1 cellular context compared by ENCODE assay signal in the genomic region with DNA sequence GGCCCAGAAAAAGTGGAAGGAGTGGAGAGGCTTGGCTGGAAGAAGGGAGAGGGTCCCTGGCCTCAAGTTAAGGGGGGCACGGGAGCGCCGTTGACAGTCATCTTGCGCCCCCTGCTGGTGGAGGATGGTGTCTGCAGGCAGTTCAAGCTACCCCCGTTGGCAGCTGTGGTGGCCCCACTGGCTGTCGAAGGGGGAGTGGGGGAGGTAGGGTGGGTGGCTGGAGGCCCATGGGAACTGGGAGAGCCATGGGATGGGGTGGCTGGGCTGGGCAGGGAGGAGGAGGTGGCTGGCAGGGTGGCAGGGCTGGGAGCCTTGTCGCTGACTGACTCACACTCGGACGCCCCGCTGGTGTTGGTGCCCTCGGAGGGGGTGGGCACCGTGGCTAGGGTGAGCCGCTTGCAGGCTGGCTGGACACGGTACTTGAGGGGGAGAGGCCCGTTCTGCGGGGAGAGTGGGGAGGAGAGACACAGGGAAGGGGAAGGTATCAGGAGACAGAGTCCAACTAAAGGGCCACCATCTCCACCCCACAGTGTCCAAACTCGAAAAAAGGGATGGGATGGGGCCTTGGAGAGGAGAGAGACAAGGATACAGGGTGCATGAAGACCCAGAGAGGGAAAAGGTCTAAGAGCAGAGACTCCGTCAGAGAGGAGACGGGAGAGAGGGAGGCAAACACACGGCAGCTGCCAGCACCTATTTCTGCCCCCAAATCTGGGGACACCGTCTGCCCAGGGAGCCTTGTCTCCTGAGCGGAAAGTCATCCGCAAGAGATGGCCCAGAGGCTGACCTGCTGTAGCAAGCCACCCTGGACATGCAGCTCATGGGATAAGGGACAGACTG.
TF ChIP-seq lines count a peak whose summit lies in the region.

No MANE protein-coding gene starts in this region.

TF ChIP-seq in HepG2, 621 proteins besides CTCF, POLR2A, EP300 and RAD21 (continued from another document and continues in another):
- TF ChIP-seq, protein P1, sequence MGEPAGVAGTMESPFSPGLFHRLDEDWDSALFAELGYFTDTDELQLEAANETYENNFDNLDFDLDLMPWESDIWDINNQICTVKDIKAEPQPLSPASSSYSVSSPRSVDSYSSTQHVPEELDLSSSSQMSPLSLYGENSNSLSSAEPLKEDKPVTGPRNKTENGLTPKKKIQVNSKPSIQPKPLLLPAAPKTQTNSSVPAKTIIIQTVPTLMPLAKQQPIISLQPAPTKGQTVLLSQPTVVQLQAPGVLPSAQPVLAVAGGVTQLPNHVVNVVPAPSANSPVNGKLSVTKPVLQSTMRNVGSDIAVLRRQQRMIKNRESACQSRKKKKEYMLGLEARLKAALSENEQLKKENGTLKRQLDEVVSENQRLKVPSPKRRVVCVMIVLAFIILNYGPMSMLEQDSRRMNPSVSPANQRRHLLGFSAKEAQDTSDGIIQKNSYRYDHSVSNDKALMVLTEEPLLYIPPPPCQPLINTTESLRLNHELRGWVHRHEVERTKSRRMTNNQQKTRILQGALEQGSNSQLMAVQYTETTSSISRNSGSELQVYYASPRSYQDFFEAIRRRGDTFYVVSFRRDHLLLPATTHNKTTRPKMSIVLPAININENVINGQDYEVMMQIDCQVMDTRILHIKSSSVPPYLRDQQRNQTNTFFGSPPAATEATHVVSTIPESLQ (CRISPR knock-in tag; conservative IDR thresholded peaks at IDR 0.05) = no peak
- no peak for TF ChIP-seq ZNF572 (CRISPR knock-in tag; IDR thresholded peaks at IDR 0.05)
- TF ChIP-seq, protein P2, sequence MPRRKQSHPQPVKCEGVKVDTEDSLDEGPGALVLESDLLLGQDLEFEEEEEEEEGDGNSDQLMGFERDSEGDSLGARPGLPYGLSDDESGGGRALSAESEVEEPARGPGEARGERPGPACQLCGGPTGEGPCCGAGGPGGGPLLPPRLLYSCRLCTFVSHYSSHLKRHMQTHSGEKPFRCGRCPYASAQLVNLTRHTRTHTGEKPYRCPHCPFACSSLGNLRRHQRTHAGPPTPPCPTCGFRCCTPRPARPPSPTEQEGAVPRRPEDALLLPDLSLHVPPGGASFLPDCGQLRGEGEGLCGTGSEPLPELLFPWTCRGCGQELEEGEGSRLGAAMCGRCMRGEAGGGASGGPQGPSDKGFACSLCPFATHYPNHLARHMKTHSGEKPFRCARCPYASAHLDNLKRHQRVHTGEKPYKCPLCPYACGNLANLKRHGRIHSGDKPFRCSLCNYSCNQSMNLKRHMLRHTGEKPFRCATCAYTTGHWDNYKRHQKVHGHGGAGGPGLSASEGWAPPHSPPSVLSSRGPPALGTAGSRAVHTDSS (CRISPR knock-in tag; conservative IDR thresholded peaks at IDR 0.05) = no peak
- TF ChIP-seq HNRNPK (IDR thresholded peaks at IDR 0.05; ENCODE audit: low read depth, low read length, poor library complexity, severe bottlenecking) = peak; percentile 54
- TF ChIP-seq, protein P3, sequence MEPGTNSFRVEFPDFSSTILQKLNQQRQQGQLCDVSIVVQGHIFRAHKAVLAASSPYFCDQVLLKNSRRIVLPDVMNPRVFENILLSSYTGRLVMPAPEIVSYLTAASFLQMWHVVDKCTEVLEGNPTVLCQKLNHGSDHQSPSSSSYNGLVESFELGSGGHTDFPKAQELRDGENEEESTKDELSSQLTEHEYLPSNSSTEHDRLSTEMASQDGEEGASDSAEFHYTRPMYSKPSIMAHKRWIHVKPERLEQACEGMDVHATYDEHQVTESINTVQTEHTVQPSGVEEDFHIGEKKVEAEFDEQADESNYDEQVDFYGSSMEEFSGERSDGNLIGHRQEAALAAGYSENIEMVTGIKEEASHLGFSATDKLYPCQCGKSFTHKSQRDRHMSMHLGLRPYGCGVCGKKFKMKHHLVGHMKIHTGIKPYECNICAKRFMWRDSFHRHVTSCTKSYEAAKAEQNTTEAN (CRISPR knock-in tag; conservative IDR thresholded peaks at IDR 0.05) = no peak
- no peak for TF ChIP-seq FOXA1 (IDR thresholded peaks at IDR 0.05)
- TF ChIP-seq FOXA1 (CRISPR knock-in tag; IDR thresholded peaks at IDR 0.05) = peak; percentile 59
- no peak for TF ChIP-seq ZNF383 (CRISPR knock-in tag; IDR thresholded peaks at IDR 0.05; ENCODE audit: borderline replicate concordance)
- TF ChIP-seq AGO2 (optimal IDR thresholded peaks at IDR 0.05; ENCODE audit: low read depth, low read length) = peak; percentile 96
- TF ChIP-seq KLF16 (CRISPR knock-in tag; IDR thresholded peaks at IDR 0.05) = no peak
- TF ChIP-seq, protein P4, sequence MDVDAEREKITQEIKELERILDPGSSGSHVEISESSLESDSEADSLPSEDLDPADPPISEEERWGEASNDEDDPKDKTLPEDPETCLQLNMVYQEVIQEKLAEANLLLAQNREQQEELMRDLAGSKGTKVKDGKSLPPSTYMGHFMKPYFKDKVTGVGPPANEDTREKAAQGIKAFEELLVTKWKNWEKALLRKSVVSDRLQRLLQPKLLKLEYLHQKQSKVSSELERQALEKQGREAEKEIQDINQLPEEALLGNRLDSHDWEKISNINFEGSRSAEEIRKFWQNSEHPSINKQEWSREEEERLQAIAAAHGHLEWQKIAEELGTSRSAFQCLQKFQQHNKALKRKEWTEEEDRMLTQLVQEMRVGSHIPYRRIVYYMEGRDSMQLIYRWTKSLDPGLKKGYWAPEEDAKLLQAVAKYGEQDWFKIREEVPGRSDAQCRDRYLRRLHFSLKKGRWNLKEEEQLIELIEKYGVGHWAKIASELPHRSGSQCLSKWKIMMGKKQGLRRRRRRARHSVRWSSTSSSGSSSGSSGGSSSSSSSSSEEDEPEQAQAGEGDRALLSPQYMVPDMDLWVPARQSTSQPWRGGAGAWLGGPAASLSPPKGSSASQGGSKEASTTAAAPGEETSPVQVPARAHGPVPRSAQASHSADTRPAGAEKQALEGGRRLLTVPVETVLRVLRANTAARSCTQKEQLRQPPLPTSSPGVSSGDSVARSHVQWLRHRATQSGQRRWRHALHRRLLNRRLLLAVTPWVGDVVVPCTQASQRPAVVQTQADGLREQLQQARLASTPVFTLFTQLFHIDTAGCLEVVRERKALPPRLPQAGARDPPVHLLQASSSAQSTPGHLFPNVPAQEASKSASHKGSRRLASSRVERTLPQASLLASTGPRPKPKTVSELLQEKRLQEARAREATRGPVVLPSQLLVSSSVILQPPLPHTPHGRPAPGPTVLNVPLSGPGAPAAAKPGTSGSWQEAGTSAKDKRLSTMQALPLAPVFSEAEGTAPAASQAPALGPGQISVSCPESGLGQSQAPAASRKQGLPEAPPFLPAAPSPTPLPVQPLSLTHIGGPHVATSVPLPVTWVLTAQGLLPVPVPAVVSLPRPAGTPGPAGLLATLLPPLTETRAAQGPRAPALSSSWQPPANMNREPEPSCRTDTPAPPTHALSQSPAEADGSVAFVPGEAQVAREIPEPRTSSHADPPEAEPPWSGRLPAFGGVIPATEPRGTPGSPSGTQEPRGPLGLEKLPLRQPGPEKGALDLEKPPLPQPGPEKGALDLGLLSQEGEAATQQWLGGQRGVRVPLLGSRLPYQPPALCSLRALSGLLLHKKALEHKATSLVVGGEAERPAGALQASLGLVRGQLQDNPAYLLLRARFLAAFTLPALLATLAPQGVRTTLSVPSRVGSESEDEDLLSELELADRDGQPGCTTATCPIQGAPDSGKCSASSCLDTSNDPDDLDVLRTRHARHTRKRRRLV (CRISPR knock-in tag; IDR thresholded peaks at IDR 0.05) = no peak
- 0 out of 2 replicates have a peak, but pooled peaks have one; percentile 23 for TF ChIP-seq ZNF563 (CRISPR knock-in tag; IDR thresholded peaks at IDR 0.05)
- peak; percentile 41; the same call in 1 of the 2 replicates for TF ChIP-seq ZNF160 (CRISPR knock-in tag; IDR thresholded peaks at IDR 0.05)
- no peak for TF ChIP-seq MXD4 (CRISPR knock-in tag; IDR thresholded peaks at IDR 0.05)
- TF ChIP-seq, protein P5, sequence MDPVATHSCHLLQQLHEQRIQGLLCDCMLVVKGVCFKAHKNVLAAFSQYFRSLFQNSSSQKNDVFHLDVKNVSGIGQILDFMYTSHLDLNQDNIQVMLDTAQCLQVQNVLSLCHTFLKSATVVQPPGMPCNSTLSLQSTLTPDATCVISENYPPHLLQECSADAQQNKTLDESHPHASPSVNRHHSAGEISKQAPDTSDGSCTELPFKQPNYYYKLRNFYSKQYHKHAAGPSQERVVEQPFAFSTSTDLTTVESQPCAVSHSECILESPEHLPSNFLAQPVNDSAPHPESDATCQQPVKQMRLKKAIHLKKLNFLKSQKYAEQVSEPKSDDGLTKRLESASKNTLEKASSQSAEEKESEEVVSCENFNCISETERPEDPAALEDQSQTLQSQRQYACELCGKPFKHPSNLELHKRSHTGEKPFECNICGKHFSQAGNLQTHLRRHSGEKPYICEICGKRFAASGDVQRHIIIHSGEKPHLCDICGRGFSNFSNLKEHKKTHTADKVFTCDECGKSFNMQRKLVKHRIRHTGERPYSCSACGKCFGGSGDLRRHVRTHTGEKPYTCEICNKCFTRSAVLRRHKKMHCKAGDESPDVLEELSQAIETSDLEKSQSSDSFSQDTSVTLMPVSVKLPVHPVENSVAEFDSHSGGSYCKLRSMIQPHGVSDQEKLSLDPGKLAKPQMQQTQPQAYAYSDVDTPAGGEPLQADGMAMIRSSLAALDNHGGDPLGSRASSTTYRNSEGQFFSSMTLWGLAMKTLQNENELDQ (CRISPR knock-in tag; IDR thresholded peaks at IDR 0.05; ENCODE audit: borderline replicate concordance) = no peak
- TF ChIP-seq HIVEP1 (CRISPR knock-in tag; IDR thresholded peaks at IDR 0.05) = peak; percentile 77
- no peak for TF ChIP-seq FLYWCH1 (CRISPR knock-in tag; IDR thresholded peaks at IDR 0.05)
- TF ChIP-seq PCBP2 (optimal IDR thresholded peaks at IDR 0.05; ENCODE audit: low read depth, low read length, poor library complexity, severe bottlenecking) = peak; percentile 71
- TF ChIP-seq, protein P6, sequence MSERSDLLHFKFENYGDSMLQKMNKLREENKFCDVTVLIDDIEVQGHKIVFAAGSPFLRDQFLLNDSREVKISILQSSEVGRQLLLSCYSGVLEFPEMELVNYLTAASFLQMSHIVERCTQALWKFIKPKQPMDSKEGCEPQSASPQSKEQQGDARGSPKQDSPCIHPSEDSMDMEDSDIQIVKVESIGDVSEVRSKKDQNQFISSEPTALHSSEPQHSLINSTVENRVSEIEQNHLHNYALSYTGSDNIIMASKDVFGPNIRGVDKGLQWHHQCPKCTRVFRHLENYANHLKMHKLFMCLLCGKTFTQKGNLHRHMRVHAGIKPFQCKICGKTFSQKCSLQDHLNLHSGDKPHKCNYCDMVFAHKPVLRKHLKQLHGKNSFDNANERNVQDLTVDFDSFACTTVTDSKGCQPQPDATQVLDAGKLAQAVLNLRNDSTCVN (CRISPR knock-in tag; IDR thresholded peaks at IDR 0.05; ENCODE audit: borderline replicate concordance) = no peak
- peak; percentile 16; the same call in 1 of the 2 replicates for TF ChIP-seq NFKB2 (CRISPR knock-in tag; IDR thresholded peaks at IDR 0.05; ENCODE audit: borderline replicate concordance)
- TF ChIP-seq MBNL3 (CRISPR knock-in tag; conservative IDR thresholded peaks at IDR 0.05) = no peak
- TF ChIP-seq ZNF549 (CRISPR knock-in tag; IDR thresholded peaks at IDR 0.05) = no peak
- TF ChIP-seq, protein P7, sequence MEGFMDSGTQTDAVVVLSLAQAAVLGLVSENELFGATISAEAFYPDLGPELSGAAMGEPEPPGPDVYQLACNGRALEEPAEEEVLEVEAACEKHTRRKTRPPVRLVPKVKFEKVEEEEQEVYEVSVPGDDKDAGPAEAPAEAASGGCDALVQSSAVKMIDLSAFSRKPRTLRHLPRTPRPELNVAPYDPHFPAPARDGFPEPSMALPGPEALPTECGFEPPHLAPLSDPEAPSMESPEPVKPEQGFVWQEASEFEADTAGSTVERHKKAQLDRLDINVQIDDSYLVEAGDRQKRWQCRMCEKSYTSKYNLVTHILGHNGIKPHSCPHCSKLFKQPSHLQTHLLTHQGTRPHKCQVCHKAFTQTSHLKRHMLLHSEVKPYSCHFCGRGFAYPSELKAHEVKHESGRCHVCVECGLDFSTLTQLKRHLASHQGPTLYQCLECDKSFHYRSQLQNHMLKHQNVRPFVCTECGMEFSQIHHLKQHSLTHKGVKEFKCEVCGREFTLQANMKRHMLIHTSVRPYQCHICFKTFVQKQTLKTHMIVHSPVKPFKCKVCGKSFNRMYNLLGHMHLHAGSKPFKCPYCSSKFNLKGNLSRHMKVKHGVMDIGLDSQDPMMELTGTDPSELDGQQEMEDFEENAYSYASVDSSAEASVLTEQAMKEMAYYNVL (CRISPR knock-in tag; IDR thresholded peaks at IDR 0.05; ENCODE audit: borderline replicate concordance) = no peak
- TF ChIP-seq GABPA (IDR thresholded peaks at IDR 0.05; ENCODE audit: low read depth, low read length) = no peak
- no peak for TF ChIP-seq GABPA (CRISPR knock-in tag; IDR thresholded peaks at IDR 0.05; ENCODE audit: low read depth)
- TF ChIP-seq HOXA3 (CRISPR knock-in tag; IDR thresholded peaks at IDR 0.05) = no peak
- TF ChIP-seq ZNF33B (CRISPR knock-in tag; IDR thresholded peaks at IDR 0.05) = no peak
- no peak for TF ChIP-seq NFRKB (IDR thresholded peaks at IDR 0.05)
- TF ChIP-seq, protein P8, sequence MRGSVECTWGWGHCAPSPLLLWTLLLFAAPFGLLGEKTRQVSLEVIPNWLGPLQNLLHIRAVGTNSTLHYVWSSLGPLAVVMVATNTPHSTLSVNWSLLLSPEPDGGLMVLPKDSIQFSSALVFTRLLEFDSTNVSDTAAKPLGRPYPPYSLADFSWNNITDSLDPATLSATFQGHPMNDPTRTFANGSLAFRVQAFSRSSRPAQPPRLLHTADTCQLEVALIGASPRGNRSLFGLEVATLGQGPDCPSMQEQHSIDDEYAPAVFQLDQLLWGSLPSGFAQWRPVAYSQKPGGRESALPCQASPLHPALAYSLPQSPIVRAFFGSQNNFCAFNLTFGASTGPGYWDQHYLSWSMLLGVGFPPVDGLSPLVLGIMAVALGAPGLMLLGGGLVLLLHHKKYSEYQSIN (CRISPR knock-in tag; IDR thresholded peaks at IDR 0.05; ENCODE audit: borderline replicate concordance) = no peak
- TF ChIP-seq, protein P9, sequence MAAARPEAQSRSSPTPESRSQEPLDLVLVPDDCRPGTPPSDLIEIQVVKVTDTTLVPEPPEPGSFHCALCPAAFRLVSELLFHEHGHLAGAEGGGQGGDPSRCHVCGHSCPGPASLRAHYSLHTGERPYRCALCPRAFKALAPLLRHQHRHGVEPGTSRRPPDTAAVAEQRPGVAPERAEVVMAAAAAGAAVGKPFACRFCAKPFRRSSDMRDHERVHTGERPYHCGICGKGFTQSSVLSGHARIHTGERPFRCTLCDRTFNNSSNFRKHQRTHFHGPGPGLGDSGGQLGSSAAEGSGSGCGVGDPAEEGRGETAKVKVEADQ (CRISPR knock-in tag; IDR thresholded peaks at IDR 0.05; ENCODE audit: borderline replicate concordance) = 0 out of 2 replicates have a peak, but pooled peaks have one; percentile 28
- TF ChIP-seq ZZZ3 (CRISPR knock-in tag; IDR thresholded peaks at IDR 0.05; ENCODE audit: borderline replicate concordance) = no peak
- TF ChIP-seq TBL1XR1 (IDR thresholded peaks at IDR 0.05; ENCODE audit: borderline replicate concordance, low read length, partially characterized antibody) = no peak
- TF ChIP-seq, protein P10, sequence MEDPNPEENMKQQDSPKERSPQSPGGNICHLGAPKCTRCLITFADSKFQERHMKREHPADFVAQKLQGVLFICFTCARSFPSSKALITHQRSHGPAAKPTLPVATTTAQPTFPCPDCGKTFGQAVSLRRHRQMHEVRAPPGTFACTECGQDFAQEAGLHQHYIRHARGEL (CRISPR knock-in tag; IDR thresholded peaks at IDR 0.05) = 0 out of 2 replicates have a peak, but pooled peaks have one; percentile 64
- TF ChIP-seq, protein P11, sequence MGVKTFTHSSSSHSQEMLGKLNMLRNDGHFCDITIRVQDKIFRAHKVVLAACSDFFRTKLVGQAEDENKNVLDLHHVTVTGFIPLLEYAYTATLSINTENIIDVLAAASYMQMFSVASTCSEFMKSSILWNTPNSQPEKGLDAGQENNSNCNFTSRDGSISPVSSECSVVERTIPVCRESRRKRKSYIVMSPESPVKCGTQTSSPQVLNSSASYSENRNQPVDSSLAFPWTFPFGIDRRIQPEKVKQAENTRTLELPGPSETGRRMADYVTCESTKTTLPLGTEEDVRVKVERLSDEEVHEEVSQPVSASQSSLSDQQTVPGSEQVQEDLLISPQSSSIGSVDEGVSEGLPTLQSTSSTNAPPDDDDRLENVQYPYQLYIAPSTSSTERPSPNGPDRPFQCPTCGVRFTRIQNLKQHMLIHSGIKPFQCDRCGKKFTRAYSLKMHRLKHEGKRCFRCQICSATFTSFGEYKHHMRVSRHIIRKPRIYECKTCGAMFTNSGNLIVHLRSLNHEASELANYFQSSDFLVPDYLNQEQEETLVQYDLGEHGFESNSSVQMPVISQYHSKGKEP (CRISPR knock-in tag; IDR thresholded peaks at IDR 0.05) = no peak
